Comparison of ENCODE assay signal across 8 cellular contexts in genomic region chr3:171811059-171811912, GRCh38. TPM values are rescaled to one million over a fixed set of nuclear protein-coding genes. Genes with fewer than 3 reads are reported as not detected.
DNase-seq lines count a peak whose midpoint lies in the region; ATAC-seq and TF ChIP-seq lines count a peak whose summit lies in the region.

No MANE protein-coding gene starts in this region.

- H4K91ac ChIP-seq in IMR-90 (ENCODE audit: insufficient read depth, low read depth, low read length): peak overlapping the region; percentile 85

- H3K18ac ChIP-seq in IMR-90 (ENCODE audit: low read depth, low read length): peak overlapping the region; percentile 94

- H3K27ac ChIP-seq in IMR-90 (ENCODE audit: insufficient read depth, low read length): peak overlapping the region; percentile 96; the same call in 1 of the 2 replicates
- H3K27ac ChIP-seq in left lung: peak overlapping the region; percentile 89 to 96
- H3K27ac ChIP-seq in vagina: peak overlapping the region; percentile 91

- H3K36me3 ChIP-seq in BJ (ENCODE audit: control insufficient read depth, insufficient read depth, low read length): no peaks in the 10 kb centered on the region
- no peaks in the 10 kb centered on the region for H3K36me3 ChIP-seq in IMR-90 (ENCODE audit: control insufficient read depth, insufficient read depth, low read length)
- no peaks in the 10 kb centered on the region for H3K36me3 ChIP-seq in left lung
- no peaks in the 10 kb centered on the region for H3K36me3 ChIP-seq in vagina

- H3K23ac ChIP-seq in IMR-90 (ENCODE audit: low read depth, low read length): 0 out of 2 replicates have a peak overlapping the region, but pooled peaks have one; percentile 7

- H3K4me3 Mint-ChIP-seq in brain: peak overlapping the region; percentile 81 to 90 (median 84)

- BruUV-seq in IMR-90 (replicated peaks; lab: Mats Ljungman, UMichigan): no TSS peak

- H2BK5ac ChIP-seq in IMR-90 (ENCODE audit: low read depth, low read length, poor library complexity, severe bottlenecking): peak overlapping the region; percentile 72

- intact Hi-C loops in IMR-90 (cut with micrococcal nuclease): no loop called here
- intact Hi-C loops in left lung (cut with DNase I): no loop called here
- intact Hi-C loops in vagina (cut with DNase I): loop anchor here (10.0 kb wide), 1 partner anchor 64 kb away; no protein-coding TSS in a partner anchor

- H2AK5ac ChIP-seq in IMR-90 (ENCODE audit: low read depth, low read length): peak overlapping the region; percentile 57

- ATAC-seq in IMR-90 (ENCODE audit: low read depth): 0 out of 2 replicates have a peak, but pooled peaks have one; percentile 4
- peak; percentile 10 for ATAC-seq in left lung
- ATAC-seq in GM21528 (IDR thresholded peaks at IDR 0.05; ENCODE audit: low FRiP score, unreplicated experiment): no peak
- ATAC-seq in HG02973 (IDR thresholded peaks at IDR 0.05; ENCODE audit: unreplicated experiment): no peak

- H3K4me1 Mint-ChIP-seq in brain: peaks cover 38% of the 10 kb centered on the region

- TF ChIP-seq CTCF in BJ (IDR thresholded peaks at IDR 0.05; ENCODE audit: insufficient read depth, low read depth, low read length) (no peak), IMR-90 (conservative IDR thresholded peaks at IDR 0.05; ENCODE audit: low read depth, low read length) (no peak), brain (conservative IDR thresholded peaks at IDR 0.05) (no peak), left lung (IDR thresholded peaks at IDR 0.05) (no peak), vagina (IDR thresholded peaks at IDR 0.05) (no peak)

- peak; percentile 99 for DNase-seq in BJ (ENCODE audit: low read depth)
- peak; percentile 99 for DNase-seq in IMR-90
- no peak for DNase-seq in left lung
- DNase-seq in vagina (ENCODE audit: extremely low spot score in 2 of 2): no peak
- DNase-seq in NCI-H524 treated with DMSO at 0.1 percent for 48 hours (lab: John Stamatoyannopoulos, UW): no peak

- CTCF ChIA-PET in BJ (lab: Yijun Ruan, JAX) (interaction anchor here (0.7 to 2.8 kb wide), 3 partner anchors 11 to 39 kb away, joined by 3 to 9 read pairs (median 4); no protein-coding TSS in a partner anchor), IMR-90 (lab: Yijun Ruan, JAX) (interaction anchor here (1.1 to 1.6 kb wide), 2 partner anchors 18 to 19 kb away, joined by 3 to 7 read pairs; no protein-coding TSS in a partner anchor)

- H4K20me1 ChIP-seq in IMR-90 (ENCODE audit: insufficient read depth, low read length): no peaks in the 10 kb centered on the region

- peak overlapping the region in 3 of 5 experiments; percentile 19 to 90 (median 71) for H3K27ac Mint-ChIP-seq in brain

- no peaks in the 10 kb centered on the region for H3K27me3 ChIP-seq in BJ (ENCODE audit: control insufficient read depth, insufficient read depth, low read length)
- H3K27me3 ChIP-seq in IMR-90 (ENCODE audit: control insufficient read depth, insufficient read depth, low read length): no peaks in the 10 kb centered on the region
- H3K27me3 ChIP-seq in left lung: no peaks in the 10 kb centered on the region
- H3K27me3 ChIP-seq in vagina: no peaks in the 10 kb centered on the region

- peaks cover 38% of the 10 kb centered on the region for H3K27me3 Mint-ChIP-seq in brain

- TF ChIP-seq RAD21 in IMR-90 (IDR thresholded peaks at IDR 0.05; ENCODE audit: low read length): peak; percentile 17; the same call in 1 of the 2 replicates

- dilution Hi-C loops in IMR-90 (cut with HindIII; ENCODE audit: low sequenced_read_pairs, unreplicated experiment): no loop called here

- H3K9me3 ChIP-seq in IMR-90 (ENCODE audit: control insufficient read depth, insufficient read depth, low read length) (no peaks in the 10 kb centered on the region), left lung (no peaks in the 10 kb centered on the region), vagina (no peaks in the 10 kb centered on the region)

- H2BK15ac ChIP-seq in IMR-90 (ENCODE audit: low read depth, low read length): no peak overlapping the region

- POLR2A ChIA-PET in BJ (lab: Charles Lee): no interaction called here
- POLR2A ChIA-PET in IMR-90 (lab: Charles Lee; ENCODE audit: unreplicated experiment): no interaction called here

- in situ Hi-C loops in IMR-90 (cut with MboI; ENCODE audit: low sequenced_read_pairs): no loop called here

- peak overlapping the region; percentile 69 for H3K4me3 ChIP-seq in BJ (ENCODE audit: low read depth, low read length)
- H3K4me3 ChIP-seq in IMR-90 (ENCODE audit: insufficient read depth, low read depth, low read length): peak overlapping the region; percentile 76; the same call in 1 of the 2 replicates
- H3K4me3 ChIP-seq in left lung: peak overlapping the region; percentile 70 to 77
- H3K4me3 ChIP-seq in vagina: peak overlapping the region; percentile 67 to 88

- H3K9ac ChIP-seq in IMR-90 (ENCODE audit: low read depth, low read length): peak overlapping the region; percentile 64

- no peak overlapping the region for H3K56ac ChIP-seq in IMR-90 (ENCODE audit: extremely low read depth, insufficient read depth, low read length)

- H2AFZ ChIP-seq in IMR-90 (replicated peaks; ENCODE audit: low read length, poor library complexity): no peak overlapping the region

- peaks cover 0 to 17% (median 2%) of the 10 kb centered on the region in 5 experiments for H3K9me3 Mint-ChIP-seq in brain

- H3K79me1 ChIP-seq in IMR-90 (ENCODE audit: low read depth in 1 of 2, low read length in 2 of 2): peaks cover 6 to 17% of the 10 kb centered on the region in 2 experiments; a peak in 3 of 4 replicates

- TF ChIP-seq POLR2A in IMR-90 (IDR thresholded peaks at IDR 0.05; ENCODE audit: low read depth, low read length) (no peak), vagina (IDR thresholded peaks at IDR 0.05) (no peak)

- H3K9me1 ChIP-seq in IMR-90 (ENCODE audit: insufficient read depth, low read length): no peaks in the 10 kb centered on the region

- peak overlapping the region; percentile 30 for H2BK20ac ChIP-seq in IMR-90 (ENCODE audit: low read depth, low read length)

- H3K4ac ChIP-seq in IMR-90 (ENCODE audit: low read depth, low read length): peak overlapping the region; percentile 84

- no peak overlapping the region for H2AK9ac ChIP-seq in IMR-90 (replicated peaks; ENCODE audit: low read depth, low read length, poor library complexity)

- no CpG with 5 or more reads among the region's 7 CpGs for WGBS in IMR-90 (ENCODE audit: extremely low coverage in 2 of 2, insufficient read length in 1 of 2), 2 experiments

- H3K4me2 ChIP-seq in IMR-90 (ENCODE audit: low read depth, low read length): peak overlapping the region; percentile 90

- H3K36me3 Mint-ChIP-seq in brain: no peaks in the 10 kb centered on the region

- H3K4me1 ChIP-seq in IMR-90 (ENCODE audit: control insufficient read depth, insufficient read depth, low read length): peaks cover 10% of the 10 kb centered on the region
- H3K4me1 ChIP-seq in left lung: peaks cover 5 to 56% of the 10 kb centered on the region in 2 donors
- peaks cover 28% of the 10 kb centered on the region for H3K4me1 ChIP-seq in vagina

- peak overlapping the region; percentile 29 to 92; a peak in 3 of 4 replicates for H4K8ac ChIP-seq in IMR-90 (ENCODE audit: low read depth in 2 of 2, low read length in 2 of 2)

- peak overlapping the region; percentile 92; the same call in 1 of the 2 replicates for H2BK120ac ChIP-seq in IMR-90 (ENCODE audit: low read depth, low read length)

- H4K5ac ChIP-seq in IMR-90 (ENCODE audit: low read depth, low read length): peak overlapping the region; percentile 77

- 0 out of 2 replicates have a peak overlapping the region, but pooled peaks have one; percentile 0 for H3K14ac ChIP-seq in IMR-90 (replicated peaks; ENCODE audit: low read depth, low read length)

TF ChIP-seq in IMR-90, 13 proteins besides CTCF, POLR2A, EP300 and RAD21:
- TF ChIP-seq RCOR1 (IDR thresholded peaks at IDR 0.05; ENCODE audit: insufficient replicate concordance, low read length): no peak
- TF ChIP-seq USF2 (IDR thresholded peaks at IDR 0.05; ENCODE audit: low read depth, low read length): peak; percentile 8; the same call in 1 of the 2 replicates
- no peak for TF ChIP-seq RFX5 (IDR thresholded peaks at IDR 0.05; ENCODE audit: low read depth, low read length)
- TF ChIP-seq FOS (IDR thresholded peaks at IDR 0.05; ENCODE audit: low read depth, low read length): peak; percentile 67; the same call in 1 of the 2 replicates
- peak; percentile 81 for TF ChIP-seq BHLHE40 (IDR thresholded peaks at IDR 0.05; ENCODE audit: low read depth, low read length)
- peak; percentile 98 for TF ChIP-seq CEBPB (IDR thresholded peaks at IDR 0.05; ENCODE audit: low read depth, low read length)
TF ChIP-seq in IMR-90: peak in this region for 4.

RNA-seq across cellular contexts. Expression of gene PLD1, which starts 1.0 kb away (rescaled TPM):
- polyA plus RNA-seq in BJ (2011; rRNA removed) (6.4 and 10.5 TPM in 2 replicates), IMR-90 (2012; rRNA removed) (2.6 and 3.3 TPM in 2 replicates), brain (ENCODE audit: insufficient read depth, low read depth, low replicate concordance) (6.4 TPM)
- 12.8 and 13.2 TPM in 2 replicates for polyA minus RNA-seq in BJ (2011; rRNA and poly(A)+ RNA removed)
- total RNA-seq in IMR-90 (2012; rRNA removed) (9.2 and 9.7 TPM in 2 replicates), left lung (10 to 100 TPM; 18.5 to 18.7 TPM), vagina (35.6 TPM)
- polyA plus RNA-seq in IMR-90 (2012; cell fraction: cytosol; rRNA removed): 1.3 and 1.5 TPM in 2 replicates
- 2.7 and 23.1 TPM in 2 replicates for polyA plus RNA-seq in IMR-90 (2012; cell fraction: nucleus; rRNA removed; ENCODE audit: low replicate concordance)

RNA-seq across cellular contexts. Expression of gene TMEM212, which starts 31.9 kb away (rescaled TPM):
- polyA plus RNA-seq in BJ (2011; rRNA removed) (not detected in 2 replicates), IMR-90 (2012; rRNA removed) (not detected in 2 replicates), brain (ENCODE audit: insufficient read depth, low read depth, low replicate concordance) (not detected)
- not detected in 2 replicates for polyA minus RNA-seq in BJ (2011; rRNA and poly(A)+ RNA removed)
- total RNA-seq in IMR-90 (2012; rRNA removed) (not detected in 2 replicates), left lung (1 to 10 TPM in 1 of 2 donors, not detected in 1; 2.3 TPM), vagina (not detected)
- polyA plus RNA-seq in IMR-90 (2012; cell fraction: cytosol; rRNA removed): not detected in 2 replicates
- polyA plus RNA-seq in IMR-90 (2012; cell fraction: nucleus; rRNA removed; ENCODE audit: low replicate concordance): not detected in 2 replicates

Comparison
In these comparisons a context has a peak if more than half of its experiments do, and no peak if none do; other contexts are left out.
1. DNase-seq: peak in BJ (single experiment) and IMR-90 (single experiment); none in left lung (0 of 2), vagina (0 of 2) and NCI-H524 treated with DMSO at 0.1 percent for 48 hours (single experiment).
2. ATAC-seq: peak in IMR-90 (single experiment) and left lung (single experiment); none in GM21528 (single experiment) and HG02973 (single experiment).
3. Peak in every context shown above with its lines, with median percentiles within 50 percentile points of each other: H3K4me3 ChIP-seq and H3K27ac ChIP-seq.